2 cellular contexts compared by ENCODE assay signal in the genomic region with DNA sequence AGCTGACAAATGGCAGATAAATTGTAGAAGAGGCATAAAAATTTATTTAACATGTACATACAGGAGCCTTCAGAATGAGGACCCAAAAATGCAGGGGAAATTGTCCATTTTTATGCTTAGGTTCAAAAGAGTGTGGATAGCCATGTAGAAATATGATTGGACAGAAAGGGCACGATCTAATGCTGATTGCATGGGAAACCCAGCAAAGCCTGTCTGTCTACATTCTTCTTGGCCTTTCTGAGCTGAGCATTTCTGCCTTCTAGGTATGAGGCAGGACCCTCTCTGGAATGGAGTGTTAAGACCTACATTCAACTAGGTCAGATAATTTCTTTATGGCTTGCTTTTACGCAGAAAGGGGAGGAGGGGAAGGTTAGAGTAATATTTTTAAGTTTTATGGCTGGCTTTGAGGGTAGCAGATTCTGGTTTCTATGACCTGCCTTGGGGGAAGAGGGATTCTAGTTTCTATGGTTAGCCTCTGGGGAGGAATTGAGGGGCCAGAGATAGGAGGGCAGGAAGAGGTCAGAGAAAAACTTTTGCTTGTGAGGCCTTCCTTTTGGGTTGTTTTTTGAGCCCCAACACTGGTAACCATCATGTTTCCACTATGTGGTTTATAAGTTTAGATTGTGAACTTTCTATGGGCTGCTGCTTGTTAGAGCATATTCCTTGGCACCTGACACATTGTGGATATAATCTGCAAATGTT.
TF ChIP-seq lines count a peak whose summit lies in the region.

No MANE protein-coding gene starts in this region.

TF ChIP-seq in HEK293T, 16 proteins besides CTCF, POLR2A, EP300 and RAD21 (continued from another document):
- no peak for TF ChIP-seq FOXM1 (IDR thresholded peaks at IDR 0.05; ENCODE audit: borderline replicate concordance)

TF ChIP-seq in GM12878, 131 proteins besides CTCF, POLR2A, EP300 and RAD21:
- TF ChIP-seq, protein P1, sequence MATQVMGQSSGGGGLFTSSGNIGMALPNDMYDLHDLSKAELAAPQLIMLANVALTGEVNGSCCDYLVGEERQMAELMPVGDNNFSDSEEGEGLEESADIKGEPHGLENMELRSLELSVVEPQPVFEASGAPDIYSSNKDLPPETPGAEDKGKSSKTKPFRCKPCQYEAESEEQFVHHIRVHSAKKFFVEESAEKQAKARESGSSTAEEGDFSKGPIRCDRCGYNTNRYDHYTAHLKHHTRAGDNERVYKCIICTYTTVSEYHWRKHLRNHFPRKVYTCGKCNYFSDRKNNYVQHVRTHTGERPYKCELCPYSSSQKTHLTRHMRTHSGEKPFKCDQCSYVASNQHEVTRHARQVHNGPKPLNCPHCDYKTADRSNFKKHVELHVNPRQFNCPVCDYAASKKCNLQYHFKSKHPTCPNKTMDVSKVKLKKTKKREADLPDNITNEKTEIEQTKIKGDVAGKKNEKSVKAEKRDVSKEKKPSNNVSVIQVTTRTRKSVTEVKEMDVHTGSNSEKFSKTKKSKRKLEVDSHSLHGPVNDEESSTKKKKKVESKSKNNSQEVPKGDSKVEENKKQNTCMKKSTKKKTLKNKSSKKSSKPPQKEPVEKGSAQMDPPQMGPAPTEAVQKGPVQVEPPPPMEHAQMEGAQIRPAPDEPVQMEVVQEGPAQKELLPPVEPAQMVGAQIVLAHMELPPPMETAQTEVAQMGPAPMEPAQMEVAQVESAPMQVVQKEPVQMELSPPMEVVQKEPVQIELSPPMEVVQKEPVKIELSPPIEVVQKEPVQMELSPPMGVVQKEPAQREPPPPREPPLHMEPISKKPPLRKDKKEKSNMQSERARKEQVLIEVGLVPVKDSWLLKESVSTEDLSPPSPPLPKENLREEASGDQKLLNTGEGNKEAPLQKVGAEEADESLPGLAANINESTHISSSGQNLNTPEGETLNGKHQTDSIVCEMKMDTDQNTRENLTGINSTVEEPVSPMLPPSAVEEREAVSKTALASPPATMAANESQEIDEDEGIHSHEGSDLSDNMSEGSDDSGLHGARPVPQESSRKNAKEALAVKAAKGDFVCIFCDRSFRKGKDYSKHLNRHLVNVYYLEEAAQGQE (IDR thresholded peaks at IDR 0.05; ENCODE audit: low read depth, low read length), result no peak
- TF ChIP-seq RUNX3 (IDR thresholded peaks at IDR 0.05; ENCODE audit: low read length), result peak; percentile 25; the same call in 1 of the 2 replicates
